11 cellular contexts compared by ENCODE assay signal in genomic region chr6:134630468-134631180, GRCh38.
DNase-seq lines count a peak whose midpoint lies in the region; ATAC-seq, FAIRE-seq and TF ChIP-seq lines count a peak whose summit lies in the region.
"Had no signal": no experiment of that assay in that cellular context is flagged by ENCODE, and none has a peak within 500 bp of the region (broad histone marks: within the 10 kb centered on the region; RNA-seq: fewer than 3 reads in every experiment).

No MANE protein-coding gene starts in this region.

- peaks cover 12 to 32% (median 21%) of the 10 kb centered on the region in 4 donors for H3K4me1 Mint-ChIP-seq in CD4-positive, alpha-beta memory T cell
- H3K4me1 Mint-ChIP-seq: GM23338 had no signal

- TF ChIP-seq CTCF in pancreas (IDR thresholded peaks at IDR 0.05): no peak

- no peaks in the 10 kb centered on the region for H3K9me3 Mint-ChIP-seq in CD4-positive, alpha-beta memory T cell

- H3K27ac ChIP-seq in pancreas: no peak overlapping the region
- H3K27ac ChIP-seq in CD4-positive, alpha-beta memory T cell (ENCODE audit: low read depth, low read length): no peak overlapping the region
- H3K27ac ChIP-seq: epithelial cell of prostate had no signal

- H3K4me1 ChIP-seq in pancreas: no peaks in the 10 kb centered on the region
- peaks cover 9% of the 10 kb centered on the region for H3K4me1 ChIP-seq in CD4-positive, alpha-beta memory T cell (ENCODE audit: insufficient read depth, low read length)

- H3K36me3 Mint-ChIP-seq in CD4-positive, alpha-beta memory T cell: no peaks in the 10 kb centered on the region

- DNase-seq in NAMALWA (ENCODE audit: low spot score) (peak; percentile 46), pancreas (peak in 1 of 6 donors; percentile 24), HUDEP-2 (lab: John Stamatoyannopoulos, UW; ENCODE audit: unreplicated experiment in 76 of 76) (no peak), H54 (ENCODE audit: insufficient read length, low spot score) (no peak)
- DNase-seq in activated naive CD4-positive, alpha-beta T cell treated with anti-CD3 and anti-CD28 coated beads, Interleukin-2, amount 50 U/mL, for 16 hours: no peak
- no peak for DNase-seq in CD4-positive, alpha-beta memory T cell
- DNase-seq: T-helper 2 cell had no signal

- TF ChIP-seq POLR2A in H54 (IDR thresholded peaks at IDR 0.05; ENCODE audit: low read depth, low read length): no peak

- WGBS in pancreas, 2 donors: 62 to 65% methylated on average over 11 of the region's 11 CpGs

- H3K9me3 ChIP-seq in pancreas: no peaks in the 10 kb centered on the region
- H3K9me3 ChIP-seq in CD4-positive, alpha-beta memory T cell (ENCODE audit: control insufficient read depth in 1 of 2, low read length in 2 of 2): no peaks in the 10 kb centered on the region

- POLR2A ChIA-PET in CD4-positive, alpha-beta memory T cell (lab: Charles Lee; ENCODE audit: partially characterized antibody): no interaction called here

- H3K36me3 ChIP-seq in pancreas: no peaks in the 10 kb centered on the region
- no peaks in the 10 kb centered on the region for H3K36me3 ChIP-seq in CD4-positive, alpha-beta memory T cell (ENCODE audit: insufficient read depth, low read length)

- H3K27me3 Mint-ChIP-seq in CD4-positive, alpha-beta memory T cell: no peaks in the 10 kb centered on the region

- FAIRE-seq in colon (lab: Jason Lieb, UNC) (peak; percentile 87), pancreas (lab: Jason Lieb, UNC) (no peak), H54 (lab: Jason Lieb, UNC) (no peak)

- no peaks in the 10 kb centered on the region for H3K27me3 ChIP-seq in pancreas
- H3K27me3 ChIP-seq in CD4-positive, alpha-beta memory T cell (ENCODE audit: insufficient read depth, low read length): no peaks in the 10 kb centered on the region

- H3K4me3 ChIP-seq in pancreas: no peak overlapping the region
- no peak overlapping the region for H3K4me3 ChIP-seq in CD4-positive, alpha-beta memory T cell (ENCODE audit: low read length in 2 of 2)
- H3K4me3 ChIP-seq: GM23338 had no signal

- no peak overlapping the region for H3K27ac Mint-ChIP-seq in CD4-positive, alpha-beta memory T cell
- H3K27ac Mint-ChIP-seq: GM23338 had no signal

- peak overlapping the region in 1 of 8 donors; percentile 2 for H3K4me3 Mint-ChIP-seq in CD4-positive, alpha-beta memory T cell
- H3K4me3 Mint-ChIP-seq: GM23338 had no signal

- peak; percentile 87 for ATAC-seq in GM18868 (IDR thresholded peaks at IDR 0.05; ENCODE audit: unreplicated experiment)
- peak in 3 of 4 donors; percentile 22 to 66 (median 27) for ATAC-seq in pancreas
- ATAC-seq: GM23338 had no signal

- CTCF ChIA-PET in CD4-positive, alpha-beta memory T cell (lab: Charles Lee; ENCODE audit: partially characterized antibody): interaction anchor here (2.9 kb wide), 1 partner anchor 10 kb away, joined by 13 read pairs; no protein-coding TSS in a partner anchor

- intact Hi-C loops in pancreas (cut with DNase I): loop anchor here in 1 of 3 donors (10.0 kb wide), 1 partner anchor 456 kb away; no protein-coding TSS in a partner anchor
- intact Hi-C loops in CD4-positive, alpha-beta memory T cell (cut with micrococcal nuclease): no loop called here
